ENCODE assay signal across 12 cellular contexts in the genomic region with DNA sequence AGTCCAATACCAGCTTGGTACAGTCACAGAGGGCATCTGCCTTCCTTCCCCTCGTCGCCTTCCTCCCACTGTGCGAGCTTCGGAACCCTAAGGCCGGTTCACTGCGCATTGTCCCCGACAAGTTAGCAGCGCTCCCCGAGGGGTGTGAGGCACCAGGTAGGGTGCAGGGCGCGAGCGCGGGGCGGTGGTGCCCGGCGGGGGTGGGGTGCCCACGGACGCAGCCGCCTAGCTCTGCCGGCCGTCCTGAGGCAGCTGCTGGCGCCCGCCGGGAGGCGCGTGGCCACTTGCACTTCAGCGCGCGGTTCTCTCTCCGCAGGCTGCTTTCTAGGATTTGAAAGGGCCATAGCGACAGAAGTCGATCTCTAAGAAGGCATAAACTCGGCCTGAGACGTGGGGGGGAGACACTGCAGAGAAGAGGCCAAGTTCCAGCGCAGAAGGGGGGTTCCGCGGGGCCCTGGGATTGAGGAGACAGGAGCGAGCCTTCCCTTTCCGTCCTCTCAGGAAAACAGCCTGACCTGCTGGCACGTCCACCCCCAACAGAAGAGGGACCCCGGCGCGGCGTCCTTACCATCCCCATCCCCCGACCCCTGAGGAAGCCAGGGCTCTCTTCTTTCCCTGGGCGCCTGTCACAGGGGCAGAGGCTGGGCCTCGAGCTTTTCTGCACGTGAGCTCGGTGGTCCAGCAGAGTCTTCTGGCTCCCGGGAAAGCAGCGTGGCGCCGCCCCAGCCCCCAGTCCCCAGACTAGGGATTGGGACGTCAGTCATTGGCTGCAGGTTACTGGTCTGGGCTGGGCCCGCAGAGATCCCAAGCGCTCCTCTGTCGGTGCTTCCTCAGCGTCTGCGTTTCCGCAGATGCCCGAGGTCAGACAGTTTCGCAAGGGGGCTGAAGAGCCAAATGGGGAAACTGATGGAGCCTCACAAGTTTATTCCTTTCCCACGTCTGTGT. TPM values are rescaled to one million over a fixed set of nuclear protein-coding genes. Genes with fewer than 3 reads are reported as not detected.
DNase-seq lines count a peak whose midpoint lies in the region; ATAC-seq and TF ChIP-seq lines count a peak whose summit lies in the region.
"Had no signal": no experiment of that assay in that cellular context is flagged by ENCODE, and none has a peak within 500 bp of the region (broad histone marks: within the 10 kb centered on the region; RNA-seq: fewer than 3 reads in every experiment).

No MANE protein-coding gene starts in this region.

- H3K36me3 Mint-ChIP-seq in activated T-cell treated with anti-CD3 and anti-CD28 coated beads, Interleukin-2, amount 50 U/mL, for 24 hours (ENCODE audit: low read depth) = no peaks in the 10 kb centered on the region
- H3K36me3 Mint-ChIP-seq in T-helper 17 cell (ENCODE audit: low read depth) = peaks cover 3% of the 10 kb centered on the region
- no peaks in the 10 kb centered on the region for H3K36me3 Mint-ChIP-seq in stimulated activated effector memory CD8-positive, alpha-beta T cell treated with anti-CD3 and anti-CD28 coated beads, Interleukin-12 subunit alpha, Interleukin-12 subunit beta, amount 100 ng/mL, for 72 hours

- H3K4me1 ChIP-seq in ovary (ENCODE audit: insufficient read depth) = peaks cover 3% of the 10 kb centered on the region

- TF ChIP-seq POLR2A in ovary (IDR thresholded peaks at IDR 0.05) = no peak

- H3K9me3 Mint-ChIP-seq in activated T-cell treated with anti-CD3 and anti-CD28 coated beads, Interleukin-2, amount 50 U/mL, for 24 hours = peaks cover 2% of the 10 kb centered on the region
- H3K9me3 Mint-ChIP-seq in stimulated activated effector memory CD8-positive, alpha-beta T cell treated with anti-CD3 and anti-CD28 coated beads, Interleukin-12 subunit alpha, Interleukin-12 subunit beta, amount 100 ng/mL, for 72 hours = no peaks in the 10 kb centered on the region

- peak; percentile 24 for DNase-seq in activated T-cell treated with anti-CD3 and anti-CD28 coated beads, Interleukin-2, amount 50 U/mL, for 1 hour
- DNase-seq in activated T-cell treated with anti-CD3 and anti-CD28 coated beads, Interleukin-2, amount 50 U/mL, for 24 hours = no peak
- no peak for DNase-seq in T-helper 17 cell
- DNase-seq in iris pigment epithelial cell (ENCODE audit: low read depth) = peak; percentile 26
- DNase-seq in stimulated activated effector memory CD8-positive, alpha-beta T cell treated with anti-CD3 and anti-CD28 coated beads, Interleukin-12 subunit alpha, Interleukin-12 subunit beta, amount 100 ng/mL, for 72 hours (ENCODE audit: low spot score in 2 of 2) = no peak
- DNase-seq in ovary = no peak
- DNase-seq in DMS153 (lab: John Stamatoyannopoulos, UW) = no peak
- DNase-seq: MV-4-11, OCI-M1 had no signal

- H3K4me3 ChIP-seq in ovary = no peak overlapping the region
- H3K4me3 ChIP-seq: BLaER1 had no signal

- no peak overlapping the region for H3K27ac Mint-ChIP-seq in activated T-cell treated with anti-CD3 and anti-CD28 coated beads, Interleukin-2, amount 50 U/mL, for 24 hours
- no peak overlapping the region for H3K27ac Mint-ChIP-seq in T-helper 17 cell
- H3K27ac Mint-ChIP-seq in stimulated activated effector memory CD8-positive, alpha-beta T cell treated with anti-CD3 and anti-CD28 coated beads, Interleukin-12 subunit alpha, Interleukin-12 subunit beta, amount 100 ng/mL, for 72 hours = no peak overlapping the region

- WGBS in ovary, 3 donors = 6 to 9% (median 8%) methylated on average over 51 to 63 of the region's 63 CpGs

- TF ChIP-seq CTCF in ovary (IDR thresholded peaks at IDR 0.05) = no peak

- H3K27me3 Mint-ChIP-seq in activated T-cell treated with anti-CD3 and anti-CD28 coated beads, Interleukin-2, amount 50 U/mL, for 24 hours = peaks cover 82% of the 10 kb centered on the region
- H3K27me3 Mint-ChIP-seq in T-helper 17 cell = peaks cover 71% of the 10 kb centered on the region

- no peak overlapping the region for H3K4me3 Mint-ChIP-seq in activated T-cell treated with anti-CD3 and anti-CD28 coated beads, Interleukin-2, amount 50 U/mL, for 24 hours
- peak overlapping the region; percentile 70 for H3K4me3 Mint-ChIP-seq in T-helper 17 cell
- H3K4me3 Mint-ChIP-seq in stimulated activated effector memory CD8-positive, alpha-beta T cell treated with anti-CD3 and anti-CD28 coated beads, Interleukin-12 subunit alpha, Interleukin-12 subunit beta, amount 100 ng/mL, for 72 hours = peak overlapping the region; percentile 83

- no peak overlapping the region for H3K27ac ChIP-seq in ovary
- H3K27ac ChIP-seq: BLaER1 had no signal

- H3K9me3 ChIP-seq in T-helper 17 cell (ENCODE audit: control insufficient read depth, low read length, poor library complexity, severe bottlenecking) (no peaks in the 10 kb centered on the region), ovary (peaks cover 0 to 8% of the 10 kb centered on the region in 2 donors)

- peaks cover 26% of the 10 kb centered on the region for H3K4me1 Mint-ChIP-seq in activated T-cell treated with anti-CD3 and anti-CD28 coated beads, Interleukin-2, amount 50 U/mL, for 24 hours (ENCODE audit: low read depth)
- peaks cover 21% of the 10 kb centered on the region for H3K4me1 Mint-ChIP-seq in T-helper 17 cell
- peaks cover 15% of the 10 kb centered on the region for H3K4me1 Mint-ChIP-seq in stimulated activated effector memory CD8-positive, alpha-beta T cell treated with anti-CD3 and anti-CD28 coated beads, Interleukin-12 subunit alpha, Interleukin-12 subunit beta, amount 100 ng/mL, for 72 hours

- no peaks in the 10 kb centered on the region for H3K36me3 ChIP-seq in ovary
- H3K36me3 ChIP-seq: BLaER1 had no signal

- no peaks in the 10 kb centered on the region for H3K27me3 ChIP-seq in ovary

- no peak for TF ChIP-seq EP300 in ovary (IDR thresholded peaks at IDR 0.05)

- intact Hi-C loops in ovary (cut with DNase I) = no loop called here

- no peak for ATAC-seq in T-helper 17 cell
- peak; percentile 14 for ATAC-seq in stimulated activated effector memory CD8-positive, alpha-beta T cell treated with anti-CD3 and anti-CD28 coated beads, Interleukin-12 subunit alpha, Interleukin-12 subunit beta, amount 100 ng/mL, for 72 hours
- no peak for ATAC-seq in HG03095 (IDR thresholded peaks at IDR 0.05; ENCODE audit: unreplicated experiment)

RNA-seq across cellular contexts. Expression of gene PRDM13, which starts 15.6 kb away (rescaled TPM):
- not detected for total RNA-seq in T-helper 17 cell
- total RNA-seq in ovary = not detected
- under 1 TPM in 1 of 2 donors, not detected in 1; 0.02 TPM for polyA plus RNA-seq in ovary
- total RNA-seq: lung microvascular endothelial cell had no signal

RNA-seq across cellular contexts. Expression of gene CCNC, which starts 22.5 kb away (rescaled TPM):
- total RNA-seq in T-helper 17 cell = 10 to 100 TPM; 38.0 to 43.5 TPM
- 10 to 100 TPM; 20.5 to 42.4 (median 35.1) TPM for total RNA-seq in ovary
- polyA plus RNA-seq in ovary = 10 to 100 TPM; 19.4 to 23.3 TPM

Comparison
In these comparisons a context has a peak if more than half of its experiments do, and no peak if none do; other contexts are left out.
1. DNase-seq: peak in activated T-cell treated with anti-CD3 and anti-CD28 coated beads, Interleukin-2, amount 50 U/mL, for 1 hour (single experiment) and iris pigment epithelial cell (single experiment); none in activated T-cell treated with anti-CD3 and anti-CD28 coated beads, Interleukin-2, amount 50 U/mL, for 24 hours (single experiment), T-helper 17 cell (0 of 3), stimulated activated effector memory CD8-positive, alpha-beta T cell treated with anti-CD3 and anti-CD28 coated beads, Interleukin-12 subunit alpha, Interleukin-12 subunit beta, amount 100 ng/mL, for 72 hours (0 of 2), ovary (0 of 5) and DMS153 (single experiment).